ENCODE assay signal across 1 cellular context in the genomic region with DNA sequence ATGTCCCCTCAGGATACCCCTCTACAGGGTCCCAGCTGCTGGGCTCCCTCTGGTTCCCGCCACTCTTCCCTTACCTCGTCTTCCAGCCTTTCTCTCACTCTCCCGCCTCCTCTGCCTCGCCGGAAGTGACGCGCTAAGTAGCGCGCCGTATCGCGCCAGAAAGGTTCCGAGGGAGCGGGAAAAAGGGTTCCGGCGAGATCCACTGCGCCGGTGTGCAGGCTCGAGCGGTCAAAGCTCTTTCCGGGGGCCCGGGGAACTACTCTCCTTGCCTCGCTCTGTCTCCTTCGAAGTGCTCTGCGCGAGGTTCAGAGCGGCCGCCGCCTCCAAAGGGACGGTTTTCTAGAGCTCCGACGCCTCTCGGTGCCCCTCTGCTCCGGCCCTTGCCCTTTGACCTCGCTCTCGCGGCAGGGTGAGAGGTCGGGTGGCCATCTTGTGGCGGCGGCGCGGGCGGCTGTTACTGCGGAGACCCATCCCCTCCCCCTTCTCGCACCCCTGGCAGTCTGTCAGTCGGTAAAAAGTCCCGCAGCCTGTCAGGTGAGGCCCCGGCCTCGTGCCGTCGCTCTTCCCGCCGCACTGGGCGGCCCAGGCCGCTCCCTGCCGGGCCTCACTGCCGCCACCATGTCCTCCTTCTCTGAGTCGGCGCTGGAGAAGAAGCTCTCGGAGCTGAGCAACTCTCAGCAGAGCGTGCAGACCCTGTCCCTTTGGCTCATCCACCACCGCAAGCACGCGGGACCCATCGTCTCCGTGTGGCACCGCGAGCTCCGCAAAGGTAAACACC.
A peak's percentile ranks its signal among the peaks of the same experiment; 100 is the strongest.
TF ChIP-seq lines count a peak whose summit lies in the region.

Gene RPRD1B, plus strand, starts transcription at position 417 of the 778 bp plus-strand sequence. Its CDS starts 202 bp downstream, at position 619.
Gene TTI1, minus strand, starts transcription at position 127 of the 778 bp plus-strand sequence. CDS start 19,640 bp downstream, outside the sequence.

TF ChIP-seq in HepG2, 621 proteins besides CTCF, POLR2A, EP300 and RAD21 (continued from another document):
- TF ChIP-seq ZNF33A (CRISPR knock-in tag; IDR thresholded peaks at IDR 0.05; ENCODE audit: borderline replicate concordance), result peak; percentile 81; the same call in 1 of the 2 replicates
- TF ChIP-seq REST (IDR thresholded peaks at IDR 0.05; ENCODE audit: borderline replicate concordance in 1 of 2, low read depth in 1 of 2, low read length in 2 of 2), result peak in 1 of 2 experiments; percentile 70; a peak in 1 of 4 replicates
- peak; percentile 88 for TF ChIP-seq ZBTB25 (CRISPR knock-in tag; IDR thresholded peaks at IDR 0.05)
- peak; percentile 85 for TF ChIP-seq GABPA (IDR thresholded peaks at IDR 0.05; ENCODE audit: low read depth, low read length)
- peak; percentile 99 for TF ChIP-seq GABPA (CRISPR knock-in tag; IDR thresholded peaks at IDR 0.05; ENCODE audit: low read depth)
